Comparison of ENCODE assay signal across 1 cellular context in genomic region chr19:37172368-37173366, GRCh38.
A peak's percentile ranks its signal among the peaks of the same experiment; 100 is the strongest.
TF ChIP-seq lines count a peak whose summit lies in the region.

TSS of gene ZNF585A (minus strand) at chr19:37172695. CDS start at chr19:37169910, 2,785 bp downstream.

TF ChIP-seq in K562, 482 proteins besides CTCF, POLR2A, EP300 and RAD21 (continued from another document and continues in another):
- TF ChIP-seq STAT5A (IDR thresholded peaks at IDR 0.05; ENCODE audit: borderline replicate concordance, low read length) (no peak), ELF1 (tag; IDR thresholded peaks at IDR 0.05) (peak; percentile 83), ZBTB26 (CRISPR knock-in tag; IDR thresholded peaks at IDR 0.05) (0 out of 2 replicates have a peak, but pooled peaks have one; percentile 35), IRF2 (CRISPR knock-in tag; IDR thresholded peaks at IDR 0.05) (no peak), SAP30 (IDR thresholded peaks at IDR 0.05; ENCODE audit: borderline replicate concordance, insufficient read depth, low read depth, low read length, poor library complexity, severe bottlenecking) (peak; percentile 92), ZNF764 (CRISPR knock-in tag; IDR thresholded peaks at IDR 0.05; ENCODE audit: low read depth) (no peak), KLF1 (tag; IDR thresholded peaks at IDR 0.05) (0 out of 2 replicates have a peak, but pooled peaks have one; percentile 25), CXXC5 (CRISPR knock-in tag; IDR thresholded peaks at IDR 0.05) (peak; percentile 60), TCF7L2 (IDR thresholded peaks at IDR 0.05; ENCODE audit: low read depth, low read length) (peak; percentile 96), ZNF766 (CRISPR knock-in tag; conservative IDR thresholded peaks at IDR 0.05) (peak; percentile 97), ZBTB11 (CRISPR knock-in tag; IDR thresholded peaks at IDR 0.05) (peak in 1 of 3 experiments; percentile 89; a peak in 2 of 6 replicates), CLOCK (CRISPR knock-in tag; IDR thresholded peaks at IDR 0.05; ENCODE audit: borderline replicate concordance) (no peak), ZNF639 (CRISPR knock-in tag; conservative IDR thresholded peaks at IDR 0.05 in 1 of 2, IDR thresholded peaks at IDR 0.05 in 1 of 2) (peak in 1 of 2 experiments; percentile 76; a peak in 2 of 4 replicates), SPI1 (IDR thresholded peaks at IDR 0.05; ENCODE audit: borderline replicate concordance, low read depth, low read length) (peak; percentile 44; the same call in 1 of the 2 replicates), HEY1 (CRISPR knock-in tag; IDR thresholded peaks at IDR 0.05; ENCODE audit: borderline replicate concordance) (no peak), MNT (conservative IDR thresholded peaks at IDR 0.05) (peak; percentile 41 to 59; a peak in 1 of 4 replicates), GABPA (tag; conservative IDR thresholded peaks at IDR 0.05; ENCODE audit: low read depth) (peak; percentile 92), ZNF644 (tag; IDR thresholded peaks at IDR 0.05; ENCODE audit: low read depth) (peak; percentile 88), ZKSCAN1 (IDR thresholded peaks at IDR 0.05; ENCODE audit: low read depth, low read length) (peak; percentile 70; the same call in 1 of the 2 replicates), NR2C1 (IDR thresholded peaks at IDR 0.05) (peak; percentile 87), NR2C1 (tag; IDR thresholded peaks at IDR 0.05) (peak; percentile 72; the same call in 1 of the 2 replicates), L3MBTL2 (IDR thresholded peaks at IDR 0.05) (peak; percentile 24; the same call in 1 of the 2 replicates), CREM (IDR thresholded peaks at IDR 0.05; ENCODE audit: low read depth) (peak; percentile 86), ZBTB1 (CRISPR knock-in tag; IDR thresholded peaks at IDR 0.05; ENCODE audit: borderline replicate concordance, low read depth) (no peak), ZNF589 (CRISPR knock-in tag; IDR thresholded peaks at IDR 0.05; ENCODE audit: low read depth) (peak; percentile 59; the same call in 1 of the 2 replicates), SRSF9 (IDR thresholded peaks at IDR 0.05; ENCODE audit: borderline replicate concordance, low read depth, low read length) (no peak), FOXO4 (CRISPR knock-in tag; IDR thresholded peaks at IDR 0.05) (no peak), EP400 (IDR thresholded peaks at IDR 0.05) (0 out of 2 replicates have a peak, but pooled peaks have one; percentile 27), PML (IDR thresholded peaks at IDR 0.05; ENCODE audit: low read length) (peak; percentile 19; the same call in 1 of the 2 replicates), PHF20 (IDR thresholded peaks at IDR 0.05; ENCODE audit: partially characterized antibody) (peak; percentile 81), BMI1 (IDR thresholded peaks at IDR 0.05; ENCODE audit: low read length) (no peak), FOXJ2 (tag; IDR thresholded peaks at IDR 0.05) (peak; percentile 65; the same call in 1 of the 2 replicates), OTX1 (CRISPR knock-in tag; IDR thresholded peaks at IDR 0.05) (peak; percentile 31; the same call in 1 of the 2 replicates), MLLT1 (IDR thresholded peaks at IDR 0.05) (peak; percentile 61 to 65; a peak in 2 of 4 replicates), ZNF143 (CRISPR knock-in tag; IDR thresholded peaks at IDR 0.05) (no peak), U2AF2 (optimal IDR thresholded peaks at IDR 0.05; ENCODE audit: low read depth, low read length) (no peak), CREB3 (tag; conservative IDR thresholded peaks at IDR 0.05; ENCODE audit: low read depth) (peak; percentile 75), CREB1 (IDR thresholded peaks at IDR 0.05) (0 out of 2 replicates have a peak, but pooled peaks have one; percentile 61), CREB1 (CRISPR knock-in tag; IDR thresholded peaks at IDR 0.05) (no peak), CTCFL (IDR thresholded peaks at IDR 0.05; ENCODE audit: borderline replicate concordance, insufficient read depth, low read depth, low read length, poor library complexity, severe bottlenecking) (peak; percentile 22), THRB (CRISPR knock-in tag; conservative IDR thresholded peaks at IDR 0.05) (peak; percentile 69; the same call in 1 of the 2 replicates), CSDE1 (IDR thresholded peaks at IDR 0.05) (peak in 1 of 2 experiments; percentile 96; a peak in 2 of 4 replicates), YY1 (IDR thresholded peaks at IDR 0.05; ENCODE audit: borderline replicate concordance in 1 of 3, control insufficient read depth in 1 of 3, extremely low read depth in 1 of 3, insufficient read depth in 3 of 3, insufficient read length in 1 of 3, insufficient replicate concordance in 2 of 3, low read depth in 1 of 3, low read length in 2 of 3) (peak; percentile 97 to 100 (median 99)), SIX5 (IDR thresholded peaks at IDR 0.05; ENCODE audit: borderline replicate concordance in 1 of 2, insufficient read depth in 1 of 2, low read depth in 1 of 2, low read length in 2 of 2) (peak; percentile 70 to 80)
